3 cellular contexts compared by ENCODE assay signal in genomic region chr18:50696929-50697328, GRCh38.
TF ChIP-seq lines count a peak whose summit lies in the region.

No MANE protein-coding gene starts in this region.

TF ChIP-seq in GM23338, 12 proteins besides CTCF, POLR2A, EP300 and RAD21 (continued from another document and continues in another):
- TF ChIP-seq ZNF462 (CRISPR knock-in tag; IDR thresholded peaks at IDR 0.05) (no peak), EZH2phosphoT487 (IDR thresholded peaks at IDR 0.05; ENCODE audit: unreplicated experiment) (no peak), JUNB (IDR thresholded peaks at IDR 0.05; ENCODE audit: unreplicated experiment) (no peak), ZNF331 (CRISPR knock-in tag; IDR thresholded peaks at IDR 0.05; ENCODE audit: low read depth) (no peak)

TF ChIP-seq in SK-N-SH, 30 proteins besides CTCF, POLR2A, EP300 and RAD21:
- TF ChIP-seq REST (IDR thresholded peaks at IDR 0.05; ENCODE audit: low read depth, low read length) (no peak), SMC3 (IDR thresholded peaks at IDR 0.05; ENCODE audit: low read depth, low read length) (no peak), FOSL2 (IDR thresholded peaks at IDR 0.05; ENCODE audit: borderline replicate concordance, low read depth) (no peak), RFX5 (IDR thresholded peaks at IDR 0.05; ENCODE audit: low read length) (no peak), GATA2 (CRISPR knock-in tag; IDR thresholded peaks at IDR 0.05) (no peak), ELF1 (IDR thresholded peaks at IDR 0.05) (no peak), GABPA (IDR thresholded peaks at IDR 0.05; ENCODE audit: low read depth) (no peak), SIN3A (IDR thresholded peaks at IDR 0.05; ENCODE audit: borderline replicate concordance, low read depth, low read length) (no peak), POLR2AphosphoS5 (IDR thresholded peaks at IDR 0.05; ENCODE audit: low read depth, low read length) (no peak)

TF ChIP-seq in HepG2, 621 proteins besides CTCF, POLR2A, EP300 and RAD21 (continued from another document):
- TF ChIP-seq TRAFD1 (CRISPR knock-in tag; IDR thresholded peaks at IDR 0.05; ENCODE audit: borderline replicate concordance) (no peak), IKZF1 (IDR thresholded peaks at IDR 0.05) (no peak), ZNF44 (CRISPR knock-in tag; IDR thresholded peaks at IDR 0.05) (no peak), ZNF280D (CRISPR knock-in tag; IDR thresholded peaks at IDR 0.05) (no peak), SALL1 (CRISPR knock-in tag; IDR thresholded peaks at IDR 0.05) (no peak), CREB1 (IDR thresholded peaks at IDR 0.05) (no peak), CREB1 (CRISPR knock-in tag; IDR thresholded peaks at IDR 0.05) (no peak), ZNF350 (CRISPR knock-in tag; IDR thresholded peaks at IDR 0.05; ENCODE audit: borderline replicate concordance, low read depth) (no peak), WIZ (CRISPR knock-in tag; IDR thresholded peaks at IDR 0.05) (no peak), USF2 (IDR thresholded peaks at IDR 0.05; ENCODE audit: low read depth, low read length) (no peak), USF2 (CRISPR knock-in tag; IDR thresholded peaks at IDR 0.05; ENCODE audit: borderline replicate concordance) (no peak), HIC2 (CRISPR knock-in tag; IDR thresholded peaks at IDR 0.05; ENCODE audit: low read depth) (no peak), ZNF652 (CRISPR knock-in tag; IDR thresholded peaks at IDR 0.05; ENCODE audit: borderline replicate concordance, low read depth) (no peak), ZBTB46 (CRISPR knock-in tag; IDR thresholded peaks at IDR 0.05; ENCODE audit: borderline replicate concordance) (no peak), EHMT2 (IDR thresholded peaks at IDR 0.05; ENCODE audit: borderline replicate concordance, low read depth, low read length) (no peak), ETV5 (CRISPR knock-in tag; IDR thresholded peaks at IDR 0.05; ENCODE audit: borderline replicate concordance) (no peak)
